ENCODE assay signal across 17 cellular contexts in the genomic region with DNA sequence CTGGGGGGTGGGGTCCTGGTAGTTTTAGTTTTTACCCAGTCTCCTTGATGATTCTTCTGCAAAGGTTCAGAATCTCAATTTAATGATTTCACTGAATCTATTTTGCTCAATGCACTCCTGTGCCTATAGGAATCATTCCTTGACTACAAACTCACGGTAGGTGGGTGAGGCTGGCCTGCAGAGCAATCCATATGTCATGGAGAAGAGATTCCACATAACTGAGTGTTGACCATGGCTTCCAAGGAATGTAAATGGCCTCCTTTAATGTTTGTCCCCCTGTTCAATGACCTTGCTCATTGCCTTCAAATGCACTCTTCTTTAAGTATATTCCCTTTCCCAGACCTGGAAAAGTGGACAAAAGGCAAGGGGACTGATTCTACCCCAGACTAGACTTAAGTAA. TPM values are rescaled to one million over a fixed set of nuclear protein-coding genes. Genes with fewer than 3 reads are reported as not detected.
DNase-seq lines count a peak whose midpoint lies in the region; ATAC-seq and TF ChIP-seq lines count a peak whose summit lies in the region.
"Had no signal": no experiment of that assay in that cellular context is flagged by ENCODE, and none has a peak within 500 bp of the region (broad histone marks: within the 10 kb centered on the region; RNA-seq: fewer than 3 reads in every experiment).

No MANE protein-coding gene starts in this region.

- no peaks in the 10 kb centered on the region for H4K20me1 ChIP-seq in IMR-90 (ENCODE audit: insufficient read depth, low read length)
- H4K20me1 ChIP-seq: BLaER1 had no signal

- no peak overlapping the region for H2AK5ac ChIP-seq in IMR-90 (ENCODE audit: low read depth, low read length)

- H3K9ac ChIP-seq in IMR-90 (ENCODE audit: low read depth, low read length) = no peak overlapping the region
- H3K9ac ChIP-seq: BLaER1, GM23248 had no signal

- H4K5ac ChIP-seq in IMR-90 (ENCODE audit: low read depth, low read length) = peak overlapping the region; percentile 22; the same call in 1 of the 2 replicates

- POLR2A ChIA-PET in IMR-90 (lab: Charles Lee; ENCODE audit: unreplicated experiment) = no interaction called here

- peak overlapping the region; percentile 32; the same call in 1 of the 2 replicates for H2BK120ac ChIP-seq in IMR-90 (ENCODE audit: low read depth, low read length)

- peak overlapping the region; percentile 46 for H3K4ac ChIP-seq in IMR-90 (ENCODE audit: low read depth, low read length)

- H3K36me3 ChIP-seq in IMR-90 (ENCODE audit: control insufficient read depth, insufficient read depth, low read length) (peaks cover 11% of the 10 kb centered on the region), HAP-1 (replicated peaks) (no peaks in the 10 kb centered on the region)
- H3K36me3 ChIP-seq: BLaER1 had no signal

- peak overlapping the region; percentile 1 to 16; a peak in 2 of 4 replicates for H4K8ac ChIP-seq in IMR-90 (ENCODE audit: low read depth in 2 of 2, low read length in 2 of 2)

- 0 out of 2 replicates have a peak overlapping the region, but pooled peaks have one; percentile 42 for H2BK20ac ChIP-seq in IMR-90 (ENCODE audit: low read depth, low read length)

- H3K9me1 ChIP-seq in IMR-90 (ENCODE audit: insufficient read depth, low read length) = peaks cover 3% of the 10 kb centered on the region

- H3K56ac ChIP-seq in IMR-90 (ENCODE audit: extremely low read depth, insufficient read depth, low read length) = no peak overlapping the region

- H3K14ac ChIP-seq in IMR-90 (replicated peaks; ENCODE audit: low read depth, low read length) = peak overlapping the region; percentile 13; the same call in 1 of the 2 replicates

- no CpG with 5 or more reads among the region's 1 CpG for WGBS in IMR-90 (ENCODE audit: extremely low coverage in 2 of 2, insufficient read length in 1 of 2), 2 experiments

- H3K4me1 ChIP-seq in IMR-90 (ENCODE audit: control insufficient read depth, insufficient read depth, low read length) (peaks cover 11% of the 10 kb centered on the region), HAP-1 (no peaks in the 10 kb centered on the region; the same call in 1 of the 2 replicates)
- H3K4me1 ChIP-seq: BLaER1 had no signal

- H3K79me1 ChIP-seq in IMR-90 (ENCODE audit: low read depth in 1 of 2, low read length in 2 of 2) = peaks cover 5 to 45% of the 10 kb centered on the region in 2 experiments

- no peak for TF ChIP-seq POLR2A in IMR-90 (IDR thresholded peaks at IDR 0.05; ENCODE audit: low read depth, low read length)

- dilution Hi-C loops in IMR-90 (cut with HindIII; ENCODE audit: low sequenced_read_pairs, unreplicated experiment) = no loop called here

- H3K27me3 ChIP-seq in IMR-90 (ENCODE audit: control insufficient read depth, insufficient read depth, low read length) (no peaks in the 10 kb centered on the region), HAP-1 (ENCODE audit: low read depth) (no peaks in the 10 kb centered on the region)
- H3K27me3 ChIP-seq: BLaER1 had no signal

- intact Hi-C loops in IMR-90 (cut with micrococcal nuclease) = no loop called here

- ATAC-seq in IMR-90 (ENCODE audit: low read depth) = no peak
- ATAC-seq in HG03442 (IDR thresholded peaks at IDR 0.05; ENCODE audit: unreplicated experiment) = no peak
- ATAC-seq: HCT116, HepG2 had no signal

- H3K18ac ChIP-seq in IMR-90 (ENCODE audit: low read depth, low read length) = peak overlapping the region; percentile 77; the same call in 1 of the 2 replicates

- H2BK15ac ChIP-seq in IMR-90 (ENCODE audit: low read depth, low read length) = peak overlapping the region; percentile 91; the same call in 2 of the 3 replicates

- peak overlapping the region; percentile 5; the same call in 1 of the 2 replicates for H3K4me2 ChIP-seq in IMR-90 (ENCODE audit: low read depth, low read length)
- H3K4me2 ChIP-seq: BLaER1 had no signal

- H3K4me3 ChIP-seq in IMR-90 (ENCODE audit: insufficient read depth, low read depth, low read length) (no peak overlapping the region), HAP-1 (no peak overlapping the region)
- H3K4me3 ChIP-seq: BLaER1, GM23248 had no signal

- peak overlapping the region; percentile 54; the same call in 1 of the 2 replicates for H3K23ac ChIP-seq in IMR-90 (ENCODE audit: low read depth, low read length)

- CTCF ChIA-PET in IMR-90 (lab: Yijun Ruan, JAX) = interaction anchor here (1.2 to 3.2 kb wide), 2 partner anchors 9 to 10 kb away, joined by 3 to 12 read pairs; no protein-coding TSS in a partner anchor

- no peak for TF ChIP-seq RAD21 in IMR-90 (IDR thresholded peaks at IDR 0.05; ENCODE audit: low read length)

- in situ Hi-C loops in IMR-90 (cut with MboI; ENCODE audit: low sequenced_read_pairs) = no loop called here
- in situ Hi-C loops in HAP-1 (cut with MboI; ENCODE audit: low sequenced_read_pairs) = no loop called here

- no peak overlapping the region for H3K27ac ChIP-seq in IMR-90 (ENCODE audit: insufficient read depth, low read length)
- H3K27ac ChIP-seq: BLaER1, GM23248 had no signal

- TF ChIP-seq CTCF in IMR-90 (conservative IDR thresholded peaks at IDR 0.05; ENCODE audit: low read depth, low read length) = no peak

- no peak overlapping the region for H2AFZ ChIP-seq in IMR-90 (replicated peaks; ENCODE audit: low read length, poor library complexity)
- H2AFZ ChIP-seq: GM23248 had no signal

- H2AK9ac ChIP-seq in IMR-90 (replicated peaks; ENCODE audit: low read depth, low read length, poor library complexity) = no peak overlapping the region

- peaks cover 4% of the 10 kb centered on the region; the same call in 1 of the 2 replicates for H3K9me3 ChIP-seq in IMR-90 (ENCODE audit: control insufficient read depth, insufficient read depth, low read length)
- no peaks in the 10 kb centered on the region for H3K9me3 ChIP-seq in HAP-1

- peak overlapping the region; percentile 4 for H4K91ac ChIP-seq in IMR-90 (ENCODE audit: insufficient read depth, low read depth, low read length)

- H2BK5ac ChIP-seq in IMR-90 (ENCODE audit: low read depth, low read length, poor library complexity, severe bottlenecking) = peak overlapping the region; percentile 60

- no TSS peak for BruUV-seq in IMR-90 (replicated peaks; lab: Mats Ljungman, UMichigan)

- DNase-seq in ELR (ENCODE audit: low read depth) (peak; percentile 19), IMR-90 (no peak), islet precursor cell (peak; percentile 76), DMS114 treated with DMSO at 0.1 percent for 48 hours (lab: John Stamatoyannopoulos, UW; ENCODE audit: unreplicated experiment) (no peak), dermis blood vessel endothelial cell (no peak), HAP-1 (ENCODE audit: low spot score in 2 of 2) (no peak)
- DNase-seq: 8988T; CD4-positive, alpha-beta memory T cell; DND-41; GDM1; GM23248; KG1 had no signal

TF ChIP-seq in IMR-90, 13 proteins besides CTCF, POLR2A, EP300 and RAD21:
- no peak for TF ChIP-seq MAFK (IDR thresholded peaks at IDR 0.05; ENCODE audit: low read depth, low read length)
- no peak for TF ChIP-seq SMC3 (IDR thresholded peaks at IDR 0.05; ENCODE audit: low read depth, low read length)
- TF ChIP-seq NFE2L2 (IDR thresholded peaks at IDR 0.05; ENCODE audit: low read depth, low read length) = no peak
- no peak for TF ChIP-seq FOS (IDR thresholded peaks at IDR 0.05; ENCODE audit: low read depth, low read length)
- TF ChIP-seq MXI1 (IDR thresholded peaks at IDR 0.05; ENCODE audit: borderline replicate concordance, low read depth, low read length) = no peak
- no peak for TF ChIP-seq CEBPB (IDR thresholded peaks at IDR 0.05; ENCODE audit: low read depth, low read length)
- TF ChIP-seq RFX5 (IDR thresholded peaks at IDR 0.05; ENCODE audit: low read depth, low read length) = no peak
- TF ChIP-seq CHD1 (IDR thresholded peaks at IDR 0.05; ENCODE audit: low read depth, low read length) = no peak
- no peak for TF ChIP-seq ELK1 (IDR thresholded peaks at IDR 0.05; ENCODE audit: borderline replicate concordance, low read depth, low read length)
- no peak for TF ChIP-seq BHLHE40 (IDR thresholded peaks at IDR 0.05; ENCODE audit: low read depth, low read length)
- TF ChIP-seq MAZ (IDR thresholded peaks at IDR 0.05; ENCODE audit: borderline replicate concordance, low read depth, low read length) = no peak
- no peak for TF ChIP-seq USF2 (IDR thresholded peaks at IDR 0.05; ENCODE audit: low read depth, low read length)
- no peak for TF ChIP-seq RCOR1 (IDR thresholded peaks at IDR 0.05; ENCODE audit: insufficient replicate concordance, low read length)

RNA-seq across cellular contexts. Expression of gene FAP, which starts 12.5 kb away (rescaled TPM):
- 71.0 and 93.9 TPM in 2 replicates for total RNA-seq in IMR-90 (2012; rRNA removed)
- polyA plus RNA-seq in IMR-90 (2012; rRNA removed) = 74.1 and 95.0 TPM in 2 replicates
- 17.0 and 24.2 TPM in 2 replicates for polyA plus RNA-seq in IMR-90 (2012; cell fraction: cytosol; rRNA removed)
- polyA plus RNA-seq in IMR-90 (2012; cell fraction: nucleus; rRNA removed; ENCODE audit: low replicate concordance) = 33.6 and 384 TPM in 2 replicates
- 1.8 and 6.6 TPM in 2 replicates for total RNA-seq in dermis blood vessel endothelial cell
- total RNA-seq: CD4-positive, alpha-beta memory T cell; HepG2 had no signal
- polyA plus RNA-seq: CD14-positive monocyte; CD4-positive, alpha-beta memory T cell; HepG2 had no signal

Comparison
In these comparisons a context has a peak if more than half of its experiments do, and no peak if none do; other contexts are left out.
1. DNase-seq: peak in ELR (single experiment) and islet precursor cell (single experiment); none in IMR-90 (single experiment), DMS114 treated with DMSO at 0.1 percent for 48 hours (single experiment), dermis blood vessel endothelial cell (single experiment) and HAP-1 (0 of 2).